Comparison of ENCODE assay signal across 14 cellular contexts in the genomic region with DNA sequence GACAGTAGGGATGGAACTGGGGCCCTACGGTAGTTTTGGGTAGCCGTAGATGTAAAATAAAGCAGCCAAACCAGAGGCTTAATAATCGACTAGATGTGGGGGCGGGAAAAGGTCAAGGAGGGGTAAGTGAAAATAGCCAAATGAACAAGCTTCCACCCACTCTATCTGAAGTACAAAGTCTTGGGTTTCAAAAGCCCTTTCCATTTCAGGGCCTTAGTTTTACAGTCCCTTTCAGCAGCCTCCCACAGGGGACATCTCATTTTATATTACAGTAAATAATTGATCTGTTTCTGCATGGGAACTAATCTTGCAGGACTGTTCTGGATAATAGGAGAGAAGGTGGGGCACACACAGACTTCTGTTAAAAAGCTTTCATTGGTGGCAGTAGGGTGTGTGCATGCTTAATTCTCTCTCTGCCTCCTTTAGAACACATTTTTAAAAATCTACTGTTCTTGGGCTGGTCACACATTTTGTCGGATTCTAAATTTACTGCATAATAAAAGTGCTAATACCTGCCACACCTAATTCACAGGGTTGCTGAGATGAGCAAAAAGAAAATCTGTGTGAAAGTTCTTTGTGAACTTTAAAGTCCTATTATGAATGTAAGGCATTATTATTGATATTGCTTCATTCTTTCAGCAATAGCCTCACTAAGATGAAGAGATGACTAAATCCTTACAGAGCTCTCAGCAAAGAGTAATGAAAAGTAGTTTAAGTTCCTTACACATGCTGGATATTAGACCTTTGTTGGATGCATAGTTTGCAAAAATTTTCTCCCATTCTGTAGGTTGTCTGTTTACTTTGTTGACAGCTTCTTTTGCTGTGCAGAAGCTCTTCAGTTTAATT.
A peak's percentile ranks its signal among the peaks of the same experiment; 100 is the strongest.
DNase-seq lines count a peak whose midpoint lies in the region; ATAC-seq and TF ChIP-seq lines count a peak whose summit lies in the region.
"Had no signal": no experiment of that assay in that cellular context is flagged by ENCODE, and none has a peak within 500 bp of the region (broad histone marks: within the 10 kb centered on the region; RNA-seq: fewer than 3 reads in every experiment).

No MANE protein-coding gene starts in this region.

- no peaks in the 10 kb centered on the region for H3K36me3 ChIP-seq in left lung
- H3K36me3 ChIP-seq: thyroid gland had no signal

- peaks cover 0 to 3% (median 0%) of the 10 kb centered on the region in 7 donors for H3K9me3 Mint-ChIP-seq in CD14-positive monocyte
- H3K9me3 Mint-ChIP-seq: activated T-cell treated with anti-CD3 and anti-CD28 coated beads, Interleukin-2, amount 50 U/mL, for 4 hours; T-helper 1 cell treated with Interleukin-12 subunit alpha and Interleukin-12 subunit beta and Interleukin-4 antibody, amounts not matched to agents 30 μg/mL and 1 μg/mL, for 36 hours had no signal

- peak overlapping the region in 1 of 7 donors; percentile 36 for H3K27ac Mint-ChIP-seq in CD14-positive monocyte
- H3K27ac Mint-ChIP-seq: T-helper 1 cell treated with Interleukin-12 subunit alpha and Interleukin-12 subunit beta and Interleukin-4 antibody, amounts not matched to agents 30 μg/mL and 1 μg/mL, for 36 hours had no signal

- ATAC-seq in GM18508 (IDR thresholded peaks at IDR 0.05; ENCODE audit: insufficient read depth, unreplicated experiment) (peak; percentile 38), HG03095 (IDR thresholded peaks at IDR 0.05; ENCODE audit: unreplicated experiment) (peak; percentile 41), left lung (peak; percentile 24)
- ATAC-seq: left cardiac atrium had no signal

- H3K4me3 Mint-ChIP-seq in CD14-positive monocyte: no peak overlapping the region
- H3K4me3 Mint-ChIP-seq: activated T-cell treated with anti-CD3 and anti-CD28 coated beads, Interleukin-2, amount 50 U/mL, for 4 hours; T-helper 1 cell treated with Interleukin-12 subunit alpha and Interleukin-12 subunit beta and Interleukin-4 antibody, amounts not matched to agents 30 μg/mL and 1 μg/mL, for 36 hours had no signal

- H3K27me3 Mint-ChIP-seq in CD14-positive monocyte (ENCODE audit: low read depth in 3 of 3): peaks cover 0 to 3% (median 0%) of the 10 kb centered on the region in 3 donors

- H3K36me3 Mint-ChIP-seq in CD14-positive monocyte: peaks cover 11 to 15% of the 10 kb centered on the region in 2 donors

- H3K4me3 ChIP-seq in left lung: no peak overlapping the region
- H3K4me3 ChIP-seq: thyroid gland had no signal

- peaks cover 30% of the 10 kb centered on the region for H3K4me1 Mint-ChIP-seq in CD14-positive monocyte

- intact Hi-C loops in left lung (cut with DNase I) (no loop called here), CD14-positive monocyte (cut with micrococcal nuclease) (no loop called here)

- no peaks in the 10 kb centered on the region for H3K9me3 ChIP-seq in left lung
- H3K9me3 ChIP-seq: thyroid gland had no signal

- no peak overlapping the region for H3K27ac ChIP-seq in left lung
- H3K27ac ChIP-seq: thyroid gland had no signal

- H3K27me3 ChIP-seq in left lung: no peaks in the 10 kb centered on the region
- H3K27me3 ChIP-seq: thyroid gland had no signal

- DNase-seq in GM20000 (ENCODE audit: low spot score): peak; percentile 61
- DNase-seq in left lung: no peak
- no peak for DNase-seq in foreskin melanocyte
- no peak for DNase-seq in CD14-positive monocyte (ENCODE audit: low spot score)
- DNase-seq in activated gamma-delta T cell treated with Interleukin-2 at 50 U/mL for 16 hours: no peak
- no peak for DNase-seq in cortex of kidney (lab: John Stamatoyannopoulos, UW)
- DNase-seq: activated T-cell treated with anti-CD3 and anti-CD28 coated beads, Interleukin-2, amount 50 U/mL, for 4 hours; central memory CD4-positive, alpha-beta T cell; left cardiac atrium; stimulated activated CD4-positive, alpha-beta T cell treated with anti-CD3 and anti-CD28 coated beads, Interleukin-4, amount 100 ng/mL, for 1 hour; thyroid gland had no signal

- H3K4me1 ChIP-seq in left lung: peaks cover 0 to 30% of the 10 kb centered on the region in 2 donors

- TF ChIP-seq CTCF in GM20000 (IDR thresholded peaks at IDR 0.05; ENCODE audit: extremely low read depth, missing control alignments) (no peak), left lung (IDR thresholded peaks at IDR 0.05) (no peak), CD14-positive monocyte (IDR thresholded peaks at IDR 0.05) (no peak)
